9 cellular contexts compared by ENCODE assay signal in the genomic region with DNA sequence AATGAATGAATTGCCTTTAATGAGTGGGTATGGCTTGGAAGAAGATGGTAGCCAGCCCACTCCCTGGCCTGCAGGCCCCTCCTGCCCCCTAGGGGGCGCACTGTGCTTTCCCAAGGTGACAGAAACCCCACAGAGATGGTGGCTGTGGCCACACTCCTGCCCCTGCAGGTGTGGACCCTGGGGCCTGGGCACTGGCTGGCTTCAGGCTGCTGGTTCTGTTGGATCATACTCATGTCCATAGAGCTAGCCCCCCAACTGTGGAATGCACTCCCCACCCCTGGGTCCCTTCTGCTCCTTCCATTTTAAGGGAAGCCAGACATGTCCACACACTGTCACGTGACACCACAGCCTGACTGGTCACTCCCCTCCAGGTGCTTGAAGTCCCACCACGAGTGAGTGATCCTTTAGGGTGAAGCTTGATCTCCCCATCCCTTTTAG. TPM values are rescaled to one million over a fixed set of nuclear protein-coding genes. Genes with fewer than 3 reads are reported as not detected.
DNase-seq lines count a peak whose midpoint lies in the region; ATAC-seq, FAIRE-seq and TF ChIP-seq lines count a peak whose summit lies in the region.
"Had no signal": no experiment of that assay in that cellular context is flagged by ENCODE, and none has a peak within 500 bp of the region (broad histone marks: within the 10 kb centered on the region; RNA-seq: fewer than 3 reads in every experiment).

No MANE protein-coding gene starts in this region.

- H2AFZ ChIP-seq in GM12878 (ENCODE audit: control insufficient read depth, low read depth, low read length) = no peak overlapping the region

- SMC1A ChIA-PET in GM12878 (lab: Charles Lee; ENCODE audit: uncharacterized antibody, unreplicated experiment) = no interaction called here

- DNase-seq in GM12864 (ENCODE audit: low read depth) = no peak
- DNase-seq in SKM-1 (lab: John Stamatoyannopoulos, UW; ENCODE audit: unreplicated experiment) = peak; percentile 28
- no peak for DNase-seq in GM12878 (ENCODE audit: low read depth, low spot score)
- peak; percentile 64 for DNase-seq in left kidney (ENCODE audit: low read depth, low spot score)
- peak; percentile 82 for DNase-seq in stimulated activated CD8-positive, alpha-beta memory T cell treated with anti-CD3 and anti-CD28 coated beads, Interleukin-4, amount 100 ng/mL, for 48 hours
- DNase-seq in central memory CD4-positive, alpha-beta T cell = no peak
- DNase-seq: activated B cell treated with CpG ODN at 0.5 μM for 24 hours had no signal

- RAD21 ChIA-PET in GM12878 (lab: Charles Lee; ENCODE audit: unreplicated experiment) = interaction anchor here (0.6 kb wide), 1 partner anchor 742 kb away, joined by 3 read pairs; no protein-coding TSS in a partner anchor

- TF ChIP-seq CTCF in GM12864 (IDR thresholded peaks at IDR 0.05; ENCODE audit: low read depth, low read length, missing control alignments) (peak; percentile 95), GM12878 (IDR thresholded peaks at IDR 0.05 in 2 of 3, conservative IDR thresholded peaks at IDR 0.05 in 1 of 3; ENCODE audit: control insufficient read depth in 2 of 3, extremely low read depth in 1 of 3, insufficient read depth in 1 of 3, low read depth in 3 of 3, low read length in 3 of 3) (peak; percentile 70 to 92 (median 75))

- CTCF ChIA-PET in GM12878 (lab: Yijun Ruan, JAX) = interaction anchor here (0.6 to 1.0 kb wide), 3 partner anchors 18 to 67 kb away, joined by 4 to 5 read pairs (median 4); no protein-coding TSS in a partner anchor

- WGBS in GM12878 (ENCODE audit: insufficient coverage, insufficient replicate concordance, low lambda C conversion rate, missing lambda C conversion rate) = 5% methylated on average over 3 of the region's 3 CpGs

- in situ Hi-C loops in GM12878 (cut with MboI) = no loop called here

- H3K27ac ChIP-seq in GM12878 (ENCODE audit: control insufficient read depth, insufficient read depth) = no peak overlapping the region

- H3K79me2 ChIP-seq in GM12878 (ENCODE audit: control insufficient read depth, insufficient read depth, low read length) = no peaks in the 10 kb centered on the region

- no peaks in the 10 kb centered on the region for H3K36me3 ChIP-seq in GM12878 (ENCODE audit: control insufficient read depth in 2 of 2, insufficient read depth in 2 of 2, low read length in 1 of 2)

- no TSS peak for BruUV-seq in GM12878 (replicated peaks; lab: Mats Ljungman, UMichigan)

- POLR2A ChIA-PET in GM12878 (lab: Charles Lee) = no interaction called here

- H3K4me2 ChIP-seq in GM12878 (ENCODE audit: control insufficient read depth, insufficient read depth) = no peak overlapping the region

- H3K27me3 ChIP-seq in GM12878 (replicated peaks in 1 of 2; ENCODE audit: control insufficient read depth in 2 of 2, insufficient read depth in 2 of 2, low read length in 1 of 2) = no peaks in the 10 kb centered on the region; a peak in 3 of 4 replicates

- H4K20me1 ChIP-seq in GM12878 (ENCODE audit: control insufficient read depth, insufficient read depth) = no peaks in the 10 kb centered on the region

- TF ChIP-seq POLR2A in GM12878 (IDR thresholded peaks at IDR 0.05; ENCODE audit: low read depth, low read length) = no peak

- no peak for TF ChIP-seq EP300 in GM12878 (IDR thresholded peaks at IDR 0.05; ENCODE audit: borderline replicate concordance in 1 of 2, control insufficient read depth in 1 of 2, low read depth in 2 of 2, low read length in 2 of 2)

- ATAC-seq in HG02763 (IDR thresholded peaks at IDR 0.05; ENCODE audit: unreplicated experiment) = peak; percentile 56
- ATAC-seq in GM12878 = peak; percentile 94
- no peak for ATAC-seq in HG03280 (IDR thresholded peaks at IDR 0.05; ENCODE audit: unreplicated experiment)

- TF ChIP-seq RAD21 in GM12878 (IDR thresholded peaks at IDR 0.05; ENCODE audit: insufficient read depth, low read depth, low read length) = peak; percentile 65

- no peak overlapping the region for H3K9ac ChIP-seq in GM12878 (ENCODE audit: control insufficient read depth, insufficient read depth, low read length)

- no peak for FAIRE-seq in GM12878 (lab: Jason Lieb, UNC)

- no peaks in the 10 kb centered on the region for H3K9me3 ChIP-seq in GM12878 (replicated peaks; ENCODE audit: control insufficient read depth, insufficient read depth, low read length)

- H3K4me3 ChIP-seq in GM12864 (ENCODE audit: low read depth, low read length) (no peak overlapping the region), GM12878 (no peak overlapping the region)

- no peaks in the 10 kb centered on the region for H3K4me1 ChIP-seq in GM12878 (ENCODE audit: control insufficient read depth, insufficient read depth, low read length)

- intact Hi-C loops in GM12878 (cut with micrococcal nuclease; ENCODE audit: unreplicated experiment) = loop anchor here (1.0 kb wide), 2 partner anchors 67 to 87 kb away; no protein-coding TSS in a partner anchor

TF ChIP-seq in GM12878, 131 proteins besides CTCF, POLR2A, EP300 and RAD21 (continues in another document):
- TF ChIP-seq SIX5 (IDR thresholded peaks at IDR 0.05; ENCODE audit: low read depth, low read length, severe bottlenecking) = no peak
- TF ChIP-seq ZNF24 (IDR thresholded peaks at IDR 0.05) = no peak
- TF ChIP-seq, protein P1, sequence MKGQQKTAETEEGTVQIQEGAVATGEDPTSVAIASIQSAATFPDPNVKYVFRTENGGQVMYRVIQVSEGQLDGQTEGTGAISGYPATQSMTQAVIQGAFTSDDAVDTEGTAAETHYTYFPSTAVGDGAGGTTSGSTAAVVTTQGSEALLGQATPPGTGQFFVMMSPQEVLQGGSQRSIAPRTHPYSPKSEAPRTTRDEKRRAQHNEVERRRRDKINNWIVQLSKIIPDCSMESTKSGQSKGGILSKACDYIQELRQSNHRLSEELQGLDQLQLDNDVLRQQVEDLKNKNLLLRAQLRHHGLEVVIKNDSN (IDR thresholded peaks at IDR 0.05; ENCODE audit: borderline replicate concordance, extremely low read length, insufficient read depth, low read depth, low read length) = peak; percentile 40
- peak; percentile 60 for TF ChIP-seq SMC3 (IDR thresholded peaks at IDR 0.05; ENCODE audit: borderline replicate concordance, low read length)
- TF ChIP-seq SUPT20H (IDR thresholded peaks at IDR 0.05; ENCODE audit: borderline replicate concordance, control insufficient read depth, low read depth, low read length) = no peak
- TF ChIP-seq YBX1 (IDR thresholded peaks at IDR 0.05) = no peak
- TF ChIP-seq, protein P2, sequence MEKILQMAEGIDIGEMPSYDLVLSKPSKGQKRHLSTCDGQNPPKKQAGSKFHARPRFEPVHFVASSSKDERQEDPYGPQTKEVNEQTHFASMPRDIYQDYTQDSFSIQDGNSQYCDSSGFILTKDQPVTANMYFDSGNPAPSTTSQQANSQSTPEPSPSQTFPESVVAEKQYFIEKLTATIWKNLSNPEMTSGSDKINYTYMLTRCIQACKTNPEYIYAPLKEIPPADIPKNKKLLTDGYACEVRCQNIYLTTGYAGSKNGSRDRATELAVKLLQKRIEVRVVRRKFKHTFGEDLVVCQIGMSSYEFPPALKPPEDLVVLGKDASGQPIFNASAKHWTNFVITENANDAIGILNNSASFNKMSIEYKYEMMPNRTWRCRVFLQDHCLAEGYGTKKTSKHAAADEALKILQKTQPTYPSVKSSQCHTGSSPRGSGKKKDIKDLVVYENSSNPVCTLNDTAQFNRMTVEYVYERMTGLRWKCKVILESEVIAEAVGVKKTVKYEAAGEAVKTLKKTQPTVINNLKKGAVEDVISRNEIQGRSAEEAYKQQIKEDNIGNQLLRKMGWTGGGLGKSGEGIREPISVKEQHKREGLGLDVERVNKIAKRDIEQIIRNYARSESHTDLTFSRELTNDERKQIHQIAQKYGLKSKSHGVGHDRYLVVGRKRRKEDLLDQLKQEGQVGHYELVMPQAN (conservative IDR thresholded peaks at IDR 0.05) = no peak
- no peak for TF ChIP-seq TCF7 (IDR thresholded peaks at IDR 0.05; ENCODE audit: borderline replicate concordance)
- no peak for TF ChIP-seq RB1 (IDR thresholded peaks at IDR 0.05; ENCODE audit: borderline replicate concordance)
- 0 out of 2 replicates have a peak, but pooled peaks have one; percentile 47 for TF ChIP-seq RAD51 (IDR thresholded peaks at IDR 0.05)

RNA-seq across cellular contexts. Expression of a gene that starts 44.8 kb away (rescaled TPM):
- 0.51 and 0.54 TPM in 2 replicates for total RNA-seq in GM12878 (2013; cell fraction: nucleolus; rRNA removed)
- not detected in 2 replicates for total RNA-seq in GM12878 (2014; rRNA removed)
- 0.04 and 0.05 TPM in 2 replicates for total RNA-seq in GM12878 (2014; rRNA removed; fragmentation: Illumina TruSeq; extraction: Trizol)
- total RNA-seq in GM12878 (2021) = 0.24 and 0.62 TPM in 2 replicates
- 0.09 TPM for polyA plus RNA-seq in GM12878 (2011; ENCODE audit: low read depth)
- 0.16 and 0.34 TPM in 2 replicates for polyA plus RNA-seq in GM12878 (2011; rRNA removed)
- 0.38 and 0.45 TPM in 2 replicates for polyA plus RNA-seq in GM12878 (2011; cell fraction: cytosol; rRNA removed)
- polyA plus RNA-seq in GM12878 (2011; cell fraction: nucleus; rRNA removed) = 0.37 and 0.39 TPM in 2 replicates
- 0.11 and 0.16 TPM in 2 replicates for polyA plus RNA-seq in GM12878 (2012)
- polyA plus RNA-seq in GM12878 (2014; fragmentation: Illumina TruSeq; extraction: Trizol) = 0.03 and 0.04 TPM in 2 replicates
- under 1 TPM in 1 of 2 experiments, not detected in 1; 0.02 TPM for polyA plus RNA-seq in GM12878 (2014; fragmentation: Nextera tagmentation; extraction: Ambion mirVana)
- polyA plus RNA-seq in GM12878 (2014; rRNA removed) = 0.04 TPM in 2 replicates
- not detected for polyA plus RNA-seq in GM12878 (2016; fragmentation: Nextera tagmentation; extraction: Ambion mirVana)
- 0.22 and 0.57 TPM in 2 replicates for polyA minus RNA-seq in GM12878 (2011; rRNA and poly(A)+ RNA removed)
- 0.27 and 0.31 TPM in 2 replicates for polyA minus RNA-seq in GM12878 (2011; cell fraction: cytosol; rRNA and poly(A)+ RNA removed)
- 0.24 and 0.29 TPM in 2 replicates for polyA minus RNA-seq in GM12878 (2011; cell fraction: nucleus; rRNA and poly(A)+ RNA removed)

RNA-seq across cellular contexts. Expression of a gene that starts 53.3 kb away (rescaled TPM):
- total RNA-seq in GM12878 (2013; cell fraction: nucleolus; rRNA removed) = 73.4 and 105 TPM in 2 replicates
- total RNA-seq in GM12878 (2014; rRNA removed) (52.1 and 52.4 TPM in 2 replicates), GM12878 (2014; rRNA removed; fragmentation: Illumina TruSeq; extraction: Trizol) (69.0 and 78.3 TPM in 2 replicates), GM12878 (2021) (162 and 180 TPM in 2 replicates)
- 78.0 TPM for polyA plus RNA-seq in GM12878 (2011; ENCODE audit: low read depth)
- polyA plus RNA-seq in GM12878 (2011; rRNA removed) (111 and 145 TPM in 2 replicates), GM12878 (2014; fragmentation: Illumina TruSeq; extraction: Trizol) (106 and 164 TPM in 2 replicates), GM12878 (2014; fragmentation: Nextera tagmentation; extraction: Ambion mirVana) (10 to 100 TPM; 28.8 to 71.9 TPM), GM12878 (2014; rRNA removed) (127 and 129 TPM in 2 replicates), GM12878 (2016; fragmentation: Nextera tagmentation; extraction: Ambion mirVana) (100 to 1,000 TPM; 129 to 140 TPM)
- 220 and 257 TPM in 2 replicates for polyA plus RNA-seq in GM12878 (2011; cell fraction: cytosol; rRNA removed)
- polyA plus RNA-seq in GM12878 (2011; cell fraction: nucleus; rRNA removed) = 250 and 304 TPM in 2 replicates
- polyA plus RNA-seq in GM12878 (2012) = 81.9 and 104 TPM in 2 replicates
- 132 and 134 TPM in 2 replicates for polyA minus RNA-seq in GM12878 (2011; rRNA and poly(A)+ RNA removed)
- 44.8 and 52.4 TPM in 2 replicates for polyA minus RNA-seq in GM12878 (2011; cell fraction: cytosol; rRNA and poly(A)+ RNA removed)
- 114 and 180 TPM in 2 replicates for polyA minus RNA-seq in GM12878 (2011; cell fraction: nucleus; rRNA and poly(A)+ RNA removed)

Comparison
In these comparisons a context has a peak if more than half of its experiments do, and no peak if none do; other contexts are left out.
1. DNase-seq: peak in SKM-1 (single experiment), left kidney (single experiment) and stimulated activated CD8-positive, alpha-beta memory T cell treated with anti-CD3 and anti-CD28 coated beads, Interleukin-4, amount 100 ng/mL, for 48 hours (single experiment); none in GM12864 (single experiment), GM12878 (single experiment) and central memory CD4-positive, alpha-beta T cell (single experiment).